25 cellular contexts compared by ENCODE assay signal in the genomic region with DNA sequence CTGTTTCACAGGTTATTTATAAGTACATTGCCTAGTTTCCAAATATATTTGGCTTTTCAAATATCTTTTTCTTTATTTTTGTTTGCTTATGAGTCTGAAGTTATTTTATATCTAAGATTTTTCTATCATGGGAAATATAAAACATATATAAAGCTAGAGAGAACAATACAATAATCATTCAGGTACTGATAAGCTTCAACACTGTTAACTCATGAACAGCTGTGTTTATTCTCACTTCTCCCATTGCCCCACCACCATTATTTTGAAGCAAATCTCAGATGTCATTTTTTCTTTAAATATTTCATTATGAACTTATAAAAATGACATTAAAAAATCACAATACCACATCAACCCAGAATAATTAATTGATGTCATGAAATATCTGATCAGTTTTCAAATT.
"Had no signal": no experiment of that assay in that cellular context is flagged by ENCODE, and none has a peak within 500 bp of the region (broad histone marks: within the 10 kb centered on the region; RNA-seq: fewer than 3 reads in every experiment).

No MANE protein-coding gene starts in this region.

- DNase-seq: naive thymus-derived CD4-positive, alpha-beta T cell; natural killer cell; nucleus accumbens; posterior cingulate gyrus; psoas muscle; right cardiac atrium; right lobe of liver; sigmoid colon; small intestine; stimulated activated CD4-positive, alpha-beta T cell treated with anti-CD3 and anti-CD28 coated beads, Interleukin-15, amount 100 ng/mL, for 24 hours; stimulated activated CD4-positive, alpha-beta T cell treated with anti-CD3 and anti-CD28 coated beads, Interleukin-2, amount 100 ng/mL, for 24 hours; stimulated activated CD4-positive, alpha-beta T cell treated with anti-CD3 and anti-CD28 coated beads, Interleukin-2, amount 100 ng/mL, for 48 hours; stimulated activated CD4-positive, alpha-beta T cell treated with anti-CD3 and anti-CD28 coated beads, Interleukin-4, amount 100 ng/mL, for 24 hours; stimulated activated naive B cell treated with anti-CD40 and anti-IgM and Interleukin-4, amounts not matched to agents 10 μg/mL and 1 μg/mL and 100 μg/mL, for 72 hours; stimulated activated naive CD4-positive, alpha-beta T cell treated with Interleukin-2 at 50 U/mL for 16 hours; substantia nigra; testis; tibial artery; transverse colon; upper lobe of right lung; uterus had no signal

- H3K4me3 ChIP-seq: neural progenitor cell, psoas muscle, right lobe of liver, sigmoid colon, suprapubic skin, testis, tibial artery, transverse colon, upper lobe of right lung, uterus had no signal

- ATAC-seq: naive thymus-derived CD4-positive, alpha-beta T cell; natural killer cell; psoas muscle; right cardiac atrium; right lobe of liver; stimulated activated effector memory CD8-positive, alpha-beta T cell treated with anti-CD3 and anti-CD28 coated beads, Interleukin-12 subunit alpha, Interleukin-12 subunit beta, amount 100 ng/mL, for 72 hours; stimulated activated naive B cell treated with anti-CD40 and anti-IgM and Interleukin-4, amounts not matched to agents 10 μg/mL and 1 μg/mL and 100 μg/mL, for 72 hours; upper lobe of right lung had no signal

- H3K9ac ChIP-seq: neural progenitor cell, parathyroid adenoma had no signal

- H3K36me3 ChIP-seq: right lobe of liver, sigmoid colon, suprapubic skin, tibial artery, transverse colon, upper lobe of right lung, uterus had no signal

- H3K27ac ChIP-seq: neural progenitor cell, parathyroid adenoma, psoas muscle, right lobe of liver, sigmoid colon, suprapubic skin, testis, tibial artery, transverse colon, upper lobe of right lung, uterus had no signal

- H3K9me3 ChIP-seq: psoas muscle, right lobe of liver, suprapubic skin, testis, tibial artery, transverse colon, upper lobe of right lung, uterus had no signal

- H2AFZ ChIP-seq: neural progenitor cell had no signal

- H3K4me1 ChIP-seq: neural progenitor cell, psoas muscle, right lobe of liver, sigmoid colon, suprapubic skin, testis, tibial artery, transverse colon, upper lobe of right lung, uterus had no signal

- H3K27me3 ChIP-seq: neural progenitor cell, right lobe of liver, sigmoid colon, suprapubic skin, testis, tibial artery, transverse colon, upper lobe of right lung, uterus had no signal

- H3K4me2 ChIP-seq: neural progenitor cell had no signal

- FAIRE-seq: small intestine had no signal
